1 cellular context compared by ENCODE assay signal in genomic region chr17:63834431-63835166, GRCh38.
TF ChIP-seq lines count a peak whose summit lies in the region.

No MANE protein-coding gene starts in this region.

TF ChIP-seq in K562, 482 proteins besides CTCF, POLR2A, EP300 and RAD21 (continued from another document):
- no peak for TF ChIP-seq HOMEZ (CRISPR knock-in tag; IDR thresholded peaks at IDR 0.05)
- no peak for TF ChIP-seq LCOR (CRISPR knock-in tag; IDR thresholded peaks at IDR 0.05)
- TF ChIP-seq, protein P1, sequence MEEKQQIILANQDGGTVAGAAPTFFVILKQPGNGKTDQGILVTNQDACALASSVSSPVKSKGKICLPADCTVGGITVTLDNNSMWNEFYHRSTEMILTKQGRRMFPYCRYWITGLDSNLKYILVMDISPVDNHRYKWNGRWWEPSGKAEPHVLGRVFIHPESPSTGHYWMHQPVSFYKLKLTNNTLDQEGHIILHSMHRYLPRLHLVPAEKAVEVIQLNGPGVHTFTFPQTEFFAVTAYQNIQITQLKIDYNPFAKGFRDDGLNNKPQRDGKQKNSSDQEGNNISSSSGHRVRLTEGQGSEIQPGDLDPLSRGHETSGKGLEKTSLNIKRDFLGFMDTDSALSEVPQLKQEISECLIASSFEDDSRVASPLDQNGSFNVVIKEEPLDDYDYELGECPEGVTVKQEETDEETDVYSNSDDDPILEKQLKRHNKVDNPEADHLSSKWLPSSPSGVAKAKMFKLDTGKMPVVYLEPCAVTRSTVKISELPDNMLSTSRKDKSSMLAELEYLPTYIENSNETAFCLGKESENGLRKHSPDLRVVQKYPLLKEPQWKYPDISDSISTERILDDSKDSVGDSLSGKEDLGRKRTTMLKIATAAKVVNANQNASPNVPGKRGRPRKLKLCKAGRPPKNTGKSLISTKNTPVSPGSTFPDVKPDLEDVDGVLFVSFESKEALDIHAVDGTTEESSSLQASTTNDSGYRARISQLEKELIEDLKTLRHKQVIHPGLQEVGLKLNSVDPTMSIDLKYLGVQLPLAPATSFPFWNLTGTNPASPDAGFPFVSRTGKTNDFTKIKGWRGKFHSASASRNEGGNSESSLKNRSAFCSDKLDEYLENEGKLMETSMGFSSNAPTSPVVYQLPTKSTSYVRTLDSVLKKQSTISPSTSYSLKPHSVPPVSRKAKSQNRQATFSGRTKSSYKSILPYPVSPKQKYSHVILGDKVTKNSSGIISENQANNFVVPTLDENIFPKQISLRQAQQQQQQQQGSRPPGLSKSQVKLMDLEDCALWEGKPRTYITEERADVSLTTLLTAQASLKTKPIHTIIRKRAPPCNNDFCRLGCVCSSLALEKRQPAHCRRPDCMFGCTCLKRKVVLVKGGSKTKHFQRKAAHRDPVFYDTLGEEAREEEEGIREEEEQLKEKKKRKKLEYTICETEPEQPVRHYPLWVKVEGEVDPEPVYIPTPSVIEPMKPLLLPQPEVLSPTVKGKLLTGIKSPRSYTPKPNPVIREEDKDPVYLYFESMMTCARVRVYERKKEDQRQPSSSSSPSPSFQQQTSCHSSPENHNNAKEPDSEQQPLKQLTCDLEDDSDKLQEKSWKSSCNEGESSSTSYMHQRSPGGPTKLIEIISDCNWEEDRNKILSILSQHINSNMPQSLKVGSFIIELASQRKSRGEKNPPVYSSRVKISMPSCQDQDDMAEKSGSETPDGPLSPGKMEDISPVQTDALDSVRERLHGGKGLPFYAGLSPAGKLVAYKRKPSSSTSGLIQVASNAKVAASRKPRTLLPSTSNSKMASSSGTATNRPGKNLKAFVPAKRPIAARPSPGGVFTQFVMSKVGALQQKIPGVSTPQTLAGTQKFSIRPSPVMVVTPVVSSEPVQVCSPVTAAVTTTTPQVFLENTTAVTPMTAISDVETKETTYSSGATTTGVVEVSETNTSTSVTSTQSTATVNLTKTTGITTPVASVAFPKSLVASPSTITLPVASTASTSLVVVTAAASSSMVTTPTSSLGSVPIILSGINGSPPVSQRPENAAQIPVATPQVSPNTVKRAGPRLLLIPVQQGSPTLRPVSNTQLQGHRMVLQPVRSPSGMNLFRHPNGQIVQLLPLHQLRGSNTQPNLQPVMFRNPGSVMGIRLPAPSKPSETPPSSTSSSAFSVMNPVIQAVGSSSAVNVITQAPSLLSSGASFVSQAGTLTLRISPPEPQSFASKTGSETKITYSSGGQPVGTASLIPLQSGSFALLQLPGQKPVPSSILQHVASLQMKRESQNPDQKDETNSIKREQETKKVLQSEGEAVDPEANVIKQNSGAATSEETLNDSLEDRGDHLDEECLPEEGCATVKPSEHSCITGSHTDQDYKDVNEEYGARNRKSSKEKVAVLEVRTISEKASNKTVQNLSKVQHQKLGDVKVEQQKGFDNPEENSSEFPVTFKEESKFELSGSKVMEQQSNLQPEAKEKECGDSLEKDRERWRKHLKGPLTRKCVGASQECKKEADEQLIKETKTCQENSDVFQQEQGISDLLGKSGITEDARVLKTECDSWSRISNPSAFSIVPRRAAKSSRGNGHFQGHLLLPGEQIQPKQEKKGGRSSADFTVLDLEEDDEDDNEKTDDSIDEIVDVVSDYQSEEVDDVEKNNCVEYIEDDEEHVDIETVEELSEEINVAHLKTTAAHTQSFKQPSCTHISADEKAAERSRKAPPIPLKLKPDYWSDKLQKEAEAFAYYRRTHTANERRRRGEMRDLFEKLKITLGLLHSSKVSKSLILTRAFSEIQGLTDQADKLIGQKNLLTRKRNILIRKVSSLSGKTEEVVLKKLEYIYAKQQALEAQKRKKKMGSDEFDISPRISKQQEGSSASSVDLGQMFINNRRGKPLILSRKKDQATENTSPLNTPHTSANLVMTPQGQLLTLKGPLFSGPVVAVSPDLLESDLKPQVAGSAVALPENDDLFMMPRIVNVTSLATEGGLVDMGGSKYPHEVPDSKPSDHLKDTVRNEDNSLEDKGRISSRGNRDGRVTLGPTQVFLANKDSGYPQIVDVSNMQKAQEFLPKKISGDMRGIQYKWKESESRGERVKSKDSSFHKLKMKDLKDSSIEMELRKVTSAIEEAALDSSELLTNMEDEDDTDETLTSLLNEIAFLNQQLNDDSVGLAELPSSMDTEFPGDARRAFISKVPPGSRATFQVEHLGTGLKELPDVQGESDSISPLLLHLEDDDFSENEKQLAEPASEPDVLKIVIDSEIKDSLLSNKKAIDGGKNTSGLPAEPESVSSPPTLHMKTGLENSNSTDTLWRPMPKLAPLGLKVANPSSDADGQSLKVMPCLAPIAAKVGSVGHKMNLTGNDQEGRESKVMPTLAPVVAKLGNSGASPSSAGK (IDR thresholded peaks at IDR 0.05), result no peak
- peak in 1 of 3 experiments; percentile 80 for TF ChIP-seq YY1 (IDR thresholded peaks at IDR 0.05; ENCODE audit: borderline replicate concordance in 1 of 3, control insufficient read depth in 1 of 3, extremely low read depth in 1 of 3, insufficient read depth in 3 of 3, insufficient read length in 1 of 3, insufficient replicate concordance in 2 of 3, low read depth in 1 of 3, low read length in 2 of 3)
- TF ChIP-seq RBFOX2 (IDR thresholded peaks at IDR 0.05; ENCODE audit: low read depth, low read length), result 0 out of 2 replicates have a peak, but pooled peaks have one; percentile 5
- peak; percentile 35; the same call in 1 of the 2 replicates for TF ChIP-seq SMARCA4 (IDR thresholded peaks at IDR 0.05)
- TF ChIP-seq ZEB2 (IDR thresholded peaks at IDR 0.05), result no peak
- no peak for TF ChIP-seq ZNF217 (CRISPR knock-in tag; IDR thresholded peaks at IDR 0.05)
- TF ChIP-seq, protein P2, sequence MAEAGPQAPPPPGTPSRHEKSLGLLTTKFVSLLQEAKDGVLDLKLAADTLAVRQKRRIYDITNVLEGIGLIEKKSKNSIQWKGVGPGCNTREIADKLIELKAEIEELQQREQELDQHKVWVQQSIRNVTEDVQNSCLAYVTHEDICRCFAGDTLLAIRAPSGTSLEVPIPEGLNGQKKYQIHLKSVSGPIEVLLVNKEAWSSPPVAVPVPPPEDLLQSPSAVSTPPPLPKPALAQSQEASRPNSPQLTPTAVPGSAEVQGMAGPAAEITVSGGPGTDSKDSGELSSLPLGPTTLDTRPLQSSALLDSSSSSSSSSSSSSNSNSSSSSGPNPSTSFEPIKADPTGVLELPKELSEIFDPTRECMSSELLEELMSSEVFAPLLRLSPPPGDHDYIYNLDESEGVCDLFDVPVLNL (CRISPR knock-in tag; IDR thresholded peaks at IDR 0.05; ENCODE audit: low read depth), result no peak
- no peak for TF ChIP-seq E2F3 (CRISPR knock-in tag; IDR thresholded peaks at IDR 0.05)
- TF ChIP-seq POU5F1 (IDR thresholded peaks at IDR 0.05; ENCODE audit: borderline replicate concordance, low read depth, low read length, partially characterized antibody), result no peak
- peak; percentile 48; the same call in 1 of the 2 replicates for TF ChIP-seq ESRRA (IDR thresholded peaks at IDR 0.05; ENCODE audit: borderline replicate concordance, low read depth)
- TF ChIP-seq SLC30A9 (CRISPR knock-in tag; IDR thresholded peaks at IDR 0.05), result no peak
- TF ChIP-seq RUNX1 (IDR thresholded peaks at IDR 0.05; ENCODE audit: low read depth), result no peak
- no peak for TF ChIP-seq MBD2 (IDR thresholded peaks at IDR 0.05; ENCODE audit: borderline replicate concordance, low read depth)
- TF ChIP-seq ZNF518B (CRISPR knock-in tag; IDR thresholded peaks at IDR 0.05), result no peak
- TF ChIP-seq NR4A1 (CRISPR knock-in tag; IDR thresholded peaks at IDR 0.05), result no peak
- no peak for TF ChIP-seq NR4A1 (tag; IDR thresholded peaks at IDR 0.05)
- TF ChIP-seq TBP (optimal IDR thresholded peaks at IDR 0.05; ENCODE audit: low read depth, low read length), result no peak
- no peak for TF ChIP-seq ZC3H4 (CRISPR knock-in tag; IDR thresholded peaks at IDR 0.05; ENCODE audit: borderline replicate concordance)
- no peak for TF ChIP-seq ARID3B (CRISPR knock-in tag; IDR thresholded peaks at IDR 0.05; ENCODE audit: borderline replicate concordance)
- no peak for TF ChIP-seq TCF3 (CRISPR knock-in tag; IDR thresholded peaks at IDR 0.05)
